8 cellular contexts compared by ENCODE assay signal in genomic region chr9:1604942-1605560, GRCh38.
DNase-seq lines count a peak whose midpoint lies in the region; ATAC-seq and FAIRE-seq lines count a peak whose summit lies in the region.

No MANE protein-coding gene starts in this region.

- no peak overlapping the region for H3K4me3 Mint-ChIP-seq in activated T-helper 2 cell treated with anti-CD3 and anti-CD28 coated beads, Interferon-gamma antibody, Interleukin-2, Interleukin-4, amounts not matched to agents 10 μg/mL and 5 μg/mL and 100 μg/mL, durations not matched to agents 14 hours and 24 hours and 36 hours (ENCODE audit: low read depth)

- peak; percentile 35 for ATAC-seq in GM19468 (IDR thresholded peaks at IDR 0.05; ENCODE audit: extremely low read depth, unreplicated experiment)

- FAIRE-seq in RCC 7860 (lab: Jason Lieb, UNC) = no peak

- intact Hi-C loops in activated T-helper 2 cell treated with anti-CD3 and anti-CD28 coated beads, Interferon-gamma antibody, Interleukin-2, Interleukin-4, amounts not matched to agents 10 μg/mL and 5 μg/mL and 100 μg/mL, durations not matched to agents 14 hours and 24 hours and 36 hours (cut with micrococcal nuclease) = loop anchor here (1.0 to 10.0 kb wide), 4 partner anchors 70 to 550 kb away; partner anchors contain the start of gene DMRT2

- DNase-seq in Daoy (ENCODE audit: low read depth) (peak; percentile 36), HT-29 (ENCODE audit: low spot score) (peak; percentile 84), RCC 7860 (ENCODE audit: low spot score) (peak; percentile 14), iris pigment epithelial cell (ENCODE audit: low read depth) (peak; percentile 20)
- DNase-seq in activated effector memory CD4-positive, alpha-beta T cell treated with Interleukin-2 at 50 U/mL for 16 hours = no peak
- no peak for DNase-seq in activated T-helper 2 cell treated with anti-CD3 and anti-CD28 coated beads, Interferon-gamma antibody, Interleukin-2, Interleukin-4, amounts not matched to agents 10 μg/mL and 5 μg/mL and 100 μg/mL, durations not matched to agents 14 hours and 24 hours and 36 hours (ENCODE audit: low spot score)
- no peak for DNase-seq in effector CD8-positive, alpha-beta T cell (lab: John Stamatoyannopoulos, UW)

- no peaks in the 10 kb centered on the region for H3K27me3 Mint-ChIP-seq in activated T-helper 2 cell treated with anti-CD3 and anti-CD28 coated beads, Interferon-gamma antibody, Interleukin-2, Interleukin-4, amounts not matched to agents 10 μg/mL and 5 μg/mL and 100 μg/mL, durations not matched to agents 14 hours and 24 hours and 36 hours (ENCODE audit: low read depth)

- H3K4me1 Mint-ChIP-seq in activated T-helper 2 cell treated with anti-CD3 and anti-CD28 coated beads, Interferon-gamma antibody, Interleukin-2, Interleukin-4, amounts not matched to agents 10 μg/mL and 5 μg/mL and 100 μg/mL, durations not matched to agents 14 hours and 24 hours and 36 hours (ENCODE audit: low read depth) = no peaks in the 10 kb centered on the region

- no peak overlapping the region for H3K27ac Mint-ChIP-seq in activated T-helper 2 cell treated with anti-CD3 and anti-CD28 coated beads, Interferon-gamma antibody, Interleukin-2, Interleukin-4, amounts not matched to agents 10 μg/mL and 5 μg/mL and 100 μg/mL, durations not matched to agents 14 hours and 24 hours and 36 hours

- H3K36me3 Mint-ChIP-seq in activated T-helper 2 cell treated with anti-CD3 and anti-CD28 coated beads, Interferon-gamma antibody, Interleukin-2, Interleukin-4, amounts not matched to agents 10 μg/mL and 5 μg/mL and 100 μg/mL, durations not matched to agents 14 hours and 24 hours and 36 hours (ENCODE audit: low read depth) = no peaks in the 10 kb centered on the region

- no peaks in the 10 kb centered on the region for H3K9me3 Mint-ChIP-seq in activated T-helper 2 cell treated with anti-CD3 and anti-CD28 coated beads, Interferon-gamma antibody, Interleukin-2, Interleukin-4, amounts not matched to agents 10 μg/mL and 5 μg/mL and 100 μg/mL, durations not matched to agents 14 hours and 24 hours and 36 hours

Comparison
In these comparisons a context has a peak if more than half of its experiments do, and no peak if none do; other contexts are left out.
1. DNase-seq: peak in Daoy (single experiment), HT-29 (single experiment), RCC 7860 (single experiment) and iris pigment epithelial cell (single experiment); none in activated effector memory CD4-positive, alpha-beta T cell treated with Interleukin-2 at 50 U/mL for 16 hours (single experiment), activated T-helper 2 cell treated with anti-CD3 and anti-CD28 coated beads, Interferon-gamma antibody, Interleukin-2, Interleukin-4, amounts not matched to agents 10 μg/mL and 5 μg/mL and 100 μg/mL, durations not matched to agents 14 hours and 24 hours and 36 hours (single experiment) and effector CD8-positive, alpha-beta T cell (single experiment).